In genomic region chr17:7477392-7478275, GRCh38 we compare ENCODE assay signal across 8 cellular contexts. TPM values are rescaled to one million over a fixed set of nuclear protein-coding genes. Genes with fewer than 3 reads are reported as not detected.
DNase-seq lines count a peak whose midpoint lies in the region; ATAC-seq, FAIRE-seq and TF ChIP-seq lines count a peak whose summit lies in the region.

No MANE protein-coding gene starts in this region.

- H3K9ac ChIP-seq in SK-N-MC (ENCODE audit: insufficient read length) (no peak overlapping the region), colonic mucosa (ENCODE audit: low read depth in 2 of 2, low read length in 2 of 2) (peak overlapping the region; percentile 58 to 87), HepG2 (ENCODE audit: insufficient read depth, low read depth, low read length) (peak overlapping the region; percentile 86)

- H3K36me3 Mint-ChIP-seq in stimulated activated naive CD8-positive, alpha-beta T cell treated with anti-CD3 and anti-CD28 coated beads, Interleukin-15, Interleukin-2, amounts not matched to agents 100 ng/mL and 50 ng/mL, for 24 hours (ENCODE audit: low read depth), result no peaks in the 10 kb centered on the region

- H3K27ac ChIP-seq in SK-N-MC (no peak overlapping the region), colonic mucosa (peak overlapping the region; percentile 96), HepG2 (ENCODE audit: extremely low read length, insufficient read depth, low read length) (peak overlapping the region; percentile 75)

- no peak for TF ChIP-seq RAD21 in HepG2 (CRISPR knock-in tag; IDR thresholded peaks at IDR 0.05)

- H3K4me1 ChIP-seq in colonic mucosa (peaks cover 4% of the 10 kb centered on the region), HepG2 (ENCODE audit: insufficient read depth, low read length) (peaks cover 78% of the 10 kb centered on the region)

- TF ChIP-seq EP300 in HepG2 (IDR thresholded peaks at IDR 0.05; ENCODE audit: low read depth in 2 of 2, low read length in 2 of 2) (no peak), HepG2 (CRISPR knock-in tag; IDR thresholded peaks at IDR 0.05; ENCODE audit: borderline replicate concordance) (no peak)

- H3K36me3 ChIP-seq in SK-N-MC (ENCODE audit: insufficient read depth, low read length), result no peaks in the 10 kb centered on the region
- H3K36me3 ChIP-seq in colonic mucosa, result no peaks in the 10 kb centered on the region
- no peaks in the 10 kb centered on the region for H3K36me3 ChIP-seq in HepG2 (replicated peaks in 1 of 2; ENCODE audit: control insufficient read depth in 1 of 2, insufficient read depth in 2 of 2, low read length in 2 of 2)

- DNase-seq in GM03348 (ENCODE audit: low spot score), result peak; percentile 88
- DNase-seq in SK-N-MC (ENCODE audit: low read depth, low spot score), result no peak
- DNase-seq in colonic mucosa, result peak; percentile 33
- DNase-seq in HepG2 (ENCODE audit: low spot score), result peak; percentile 31

- ATAC-seq in HepG2, result peak; percentile 26
- no peak for ATAC-seq in GM19455 (IDR thresholded peaks at IDR 0.05; ENCODE audit: unreplicated experiment)
- ATAC-seq in HG03457 (IDR thresholded peaks at IDR 0.05; ENCODE audit: unreplicated experiment), result no peak
- no peak for ATAC-seq in HG02678 (IDR thresholded peaks at IDR 0.05; ENCODE audit: unreplicated experiment)

- CTCF ChIA-PET in HepG2 (lab: Yijun Ruan, JAX; ENCODE audit: low intra/inter-chr PET ratio, low total read pairs), result no interaction called here

- no peaks in the 10 kb centered on the region for H3K9me3 Mint-ChIP-seq in stimulated activated naive CD8-positive, alpha-beta T cell treated with anti-CD3 and anti-CD28 coated beads, Interleukin-15, Interleukin-2, amounts not matched to agents 100 ng/mL and 50 ng/mL, for 24 hours

- 27% methylated on average over 18 of the region's 26 CpGs for WGBS in HepG2 (ENCODE audit: low lambda C conversion rate)

- H3K9me3 ChIP-seq in SK-N-MC (ENCODE audit: low read depth, low read length), result no peaks in the 10 kb centered on the region
- no peaks in the 10 kb centered on the region for H3K9me3 ChIP-seq in colonic mucosa
- H3K9me3 ChIP-seq in HepG2 (ENCODE audit: low read length), result no peaks in the 10 kb centered on the region

- H3K27me3 Mint-ChIP-seq in stimulated activated naive CD8-positive, alpha-beta T cell treated with anti-CD3 and anti-CD28 coated beads, Interleukin-15, Interleukin-2, amounts not matched to agents 100 ng/mL and 50 ng/mL, for 24 hours, result no peaks in the 10 kb centered on the region

- intact Hi-C loops in colonic mucosa (cut with DNase I), result no loop called here
- intact Hi-C loops in HepG2 (cut with micrococcal nuclease; ENCODE audit: unreplicated experiment), result no loop called here

- TF ChIP-seq POLR2A in HepG2 (IDR thresholded peaks at IDR 0.05; ENCODE audit: insufficient read depth in 1 of 2, low read depth in 2 of 2, low read length in 2 of 2), result peak in 1 of 2 experiments; percentile 46; a peak in 1 of 4 replicates

- H3K4me2 ChIP-seq in HepG2 (ENCODE audit: low read depth, low read length), result peak overlapping the region; percentile 85

- BruUV-seq in HepG2 (replicated peaks; lab: Mats Ljungman, UMichigan), result no TSS peak

- H3K4me3 Mint-ChIP-seq in stimulated activated naive CD8-positive, alpha-beta T cell treated with anti-CD3 and anti-CD28 coated beads, Interleukin-15, Interleukin-2, amounts not matched to agents 100 ng/mL and 50 ng/mL, for 24 hours, result peak overlapping the region; percentile 89

- no peak overlapping the region for H2AFZ ChIP-seq in HepG2 (ENCODE audit: low read length)

- POLR2A ChIA-PET in HepG2 (lab: Yijun Ruan, JAX), result interaction anchor here (0.7 to 5.3 kb wide), 6 partner anchors 8 to 79 kb away, joined by 3 to 30 read pairs (median 15); partner anchors contain the start of genes CHRNB1, POLR2A and TMEM256

- FAIRE-seq in HepG2 (lab: Jason Lieb, UNC), result no peak

- in situ Hi-C loops in HepG2 (cut with HindIII; ENCODE audit: extremely low pct_ligation_motif_present, low pct_unique_long_range_greater_than_20kb), result loop anchor here (5.0 kb wide), 1 partner anchor 40 kb away; the partner anchor contains the start of genes FGF11 and TMEM102

- peaks cover 30% of the 10 kb centered on the region for H4K20me1 ChIP-seq in HepG2 (ENCODE audit: insufficient read depth, low read length)

- H3K4me3 ChIP-seq in SK-N-MC (peak overlapping the region; percentile 93), colonic mucosa (peak overlapping the region; percentile 93), HepG2 (replicated peaks in 1 of 3; ENCODE audit: insufficient read depth in 1 of 3, low read depth in 2 of 3, low read length in 3 of 3) (peak overlapping the region; percentile 72 to 86 (median 79))

- H3K27me3 ChIP-seq in colonic mucosa, result no peaks in the 10 kb centered on the region
- no peaks in the 10 kb centered on the region; a peak in 1 of 5 replicates for H3K27me3 ChIP-seq in HepG2 (ENCODE audit: control insufficient read depth in 1 of 2, insufficient read depth in 2 of 2, low read length in 2 of 2)

- peak overlapping the region; percentile 89 for H3K27ac Mint-ChIP-seq in stimulated activated naive CD8-positive, alpha-beta T cell treated with anti-CD3 and anti-CD28 coated beads, Interleukin-15, Interleukin-2, amounts not matched to agents 100 ng/mL and 50 ng/mL, for 24 hours

- peaks cover 66% of the 10 kb centered on the region for H3K4me1 Mint-ChIP-seq in stimulated activated naive CD8-positive, alpha-beta T cell treated with anti-CD3 and anti-CD28 coated beads, Interleukin-15, Interleukin-2, amounts not matched to agents 100 ng/mL and 50 ng/mL, for 24 hours (ENCODE audit: low read depth)

- TF ChIP-seq CTCF in colonic mucosa (IDR thresholded peaks at IDR 0.05), result no peak
- TF ChIP-seq CTCF in HepG2 (CRISPR knock-in tag; IDR thresholded peaks at IDR 0.05), result no peak

- H3K79me2 ChIP-seq in HepG2 (ENCODE audit: insufficient read depth, low read length), result peaks cover 48% of the 10 kb centered on the region

RNA-seq across cellular contexts. Expression of gene ZBTB4, which starts 1.8 kb away (rescaled TPM):
- total RNA-seq in colonic mucosa (10 to 100 TPM; 12.9 to 26.7 TPM), HepG2 (2016; rRNA removed; fragmentation: Illumina TruSeq; extraction: Trizol) (3.3 and 4.3 TPM in 2 replicates)
- total RNA-seq in HepG2 (2016; cell fraction: cytosol; rRNA removed; fragmentation: Illumina TruSeq; extraction: Trizol; ENCODE audit: low read depth), result 0.40 and 0.53 TPM in 2 replicates
- total RNA-seq in HepG2 (2016; cell fraction: insoluble cytoplasmic fraction; rRNA removed; fragmentation: Illumina TruSeq; extraction: Trizol), result 3.5 and 4.2 TPM in 2 replicates
- total RNA-seq in HepG2 (2016; cell fraction: membrane; rRNA removed; fragmentation: Illumina TruSeq; extraction: Trizol), result 2.0 and 2.1 TPM in 2 replicates
- 4.9 and 5.7 TPM in 2 replicates for total RNA-seq in HepG2 (2016; cell fraction: nucleus; rRNA removed; fragmentation: Illumina TruSeq; extraction: Trizol)
- polyA plus RNA-seq in HepG2 (2011; rRNA removed), result 7.4 and 7.9 TPM in 2 replicates
- 5.5 and 5.7 TPM in 2 replicates for polyA plus RNA-seq in HepG2 (2011; cell fraction: cytosol; rRNA removed)
- polyA plus RNA-seq in HepG2 (2011; cell fraction: nucleus; rRNA removed), result 16.5 and 17.2 TPM in 2 replicates
- 7.9 and 9.5 TPM in 2 replicates for polyA plus RNA-seq in HepG2 (2012)
- 0.25 and 0.36 TPM in 2 replicates for polyA plus RNA-seq in HepG2 (2016; cell fraction: cytosol; fragmentation: Illumina TruSeq; extraction: Trizol; ENCODE audit: low read depth)
- polyA plus RNA-seq in HepG2 (2016; cell fraction: insoluble cytoplasmic fraction; fragmentation: Illumina TruSeq; extraction: Trizol; ENCODE audit: low read depth), result 4.0 and 4.5 TPM in 2 replicates
- 1.1 and 1.4 TPM in 2 replicates for polyA plus RNA-seq in HepG2 (2016; cell fraction: membrane; fragmentation: Illumina TruSeq; extraction: Trizol; ENCODE audit: low read depth)
- polyA plus RNA-seq in HepG2 (2016; cell fraction: nucleus; fragmentation: Illumina TruSeq; extraction: Trizol; ENCODE audit: insufficient read depth, low read depth), result 10.4 and 11.2 TPM in 2 replicates
- 19.5 and 24.6 TPM in 2 replicates for polyA minus RNA-seq in HepG2 (2011; rRNA and poly(A)+ RNA removed; ENCODE audit: low replicate concordance)
- 6.2 and 7.2 TPM in 2 replicates for polyA minus RNA-seq in HepG2 (2011; cell fraction: cytosol; rRNA and poly(A)+ RNA removed)
- 12.5 and 14.9 TPM in 2 replicates for polyA minus RNA-seq in HepG2 (2011; cell fraction: nucleus; rRNA and poly(A)+ RNA removed)

RNA-seq across cellular contexts. Expression of gene SLC35G6, which starts 3.6 kb away (rescaled TPM):
- total RNA-seq in colonic mucosa (not detected), HepG2 (2016; rRNA removed; fragmentation: Illumina TruSeq; extraction: Trizol) (0.07 TPM in 1 of 2 replicates, not detected in the other)
- total RNA-seq in HepG2 (2016; cell fraction: cytosol; rRNA removed; fragmentation: Illumina TruSeq; extraction: Trizol; ENCODE audit: low read depth), result not detected in 2 replicates
- total RNA-seq in HepG2 (2016; cell fraction: insoluble cytoplasmic fraction; rRNA removed; fragmentation: Illumina TruSeq; extraction: Trizol), result not detected in 2 replicates
- not detected in 2 replicates for total RNA-seq in HepG2 (2016; cell fraction: membrane; rRNA removed; fragmentation: Illumina TruSeq; extraction: Trizol)
- total RNA-seq in HepG2 (2016; cell fraction: nucleus; rRNA removed; fragmentation: Illumina TruSeq; extraction: Trizol), result not detected in 2 replicates
- polyA plus RNA-seq in HepG2 (2011; rRNA removed), result 0.04 TPM in 1 of 2 replicates, not detected in the other
- polyA plus RNA-seq in HepG2 (2011; cell fraction: cytosol; rRNA removed), result not detected in 2 replicates
- not detected in 2 replicates for polyA plus RNA-seq in HepG2 (2011; cell fraction: nucleus; rRNA removed)
- 0.09 and 0.16 TPM in 2 replicates for polyA plus RNA-seq in HepG2 (2012)
- not detected in 2 replicates for polyA plus RNA-seq in HepG2 (2016; cell fraction: cytosol; fragmentation: Illumina TruSeq; extraction: Trizol; ENCODE audit: low read depth)
- not detected in 2 replicates for polyA plus RNA-seq in HepG2 (2016; cell fraction: insoluble cytoplasmic fraction; fragmentation: Illumina TruSeq; extraction: Trizol; ENCODE audit: low read depth)
- polyA plus RNA-seq in HepG2 (2016; cell fraction: membrane; fragmentation: Illumina TruSeq; extraction: Trizol; ENCODE audit: low read depth), result not detected in 2 replicates
- not detected in 2 replicates for polyA plus RNA-seq in HepG2 (2016; cell fraction: nucleus; fragmentation: Illumina TruSeq; extraction: Trizol; ENCODE audit: insufficient read depth, low read depth)
- polyA minus RNA-seq in HepG2 (2011; rRNA and poly(A)+ RNA removed; ENCODE audit: low replicate concordance), result not detected in 2 replicates
- polyA minus RNA-seq in HepG2 (2011; cell fraction: cytosol; rRNA and poly(A)+ RNA removed), result not detected in 2 replicates
- not detected in 2 replicates for polyA minus RNA-seq in HepG2 (2011; cell fraction: nucleus; rRNA and poly(A)+ RNA removed)

RNA-seq across cellular contexts. Expression of gene POLR2A, which starts 6.5 kb away (rescaled TPM):
- total RNA-seq in colonic mucosa (100 to 1,000 TPM in 1 of 2 donors, 10 to 100 TPM in 1; 73.5 to 137 TPM), HepG2 (2016; rRNA removed; fragmentation: Illumina TruSeq; extraction: Trizol) (17.8 and 63.2 TPM in 2 replicates)
- total RNA-seq in HepG2 (2016; cell fraction: cytosol; rRNA removed; fragmentation: Illumina TruSeq; extraction: Trizol; ENCODE audit: low read depth), result 31.8 and 37.1 TPM in 2 replicates
- 16.0 and 50.4 TPM in 2 replicates for total RNA-seq in HepG2 (2016; cell fraction: insoluble cytoplasmic fraction; rRNA removed; fragmentation: Illumina TruSeq; extraction: Trizol)
- total RNA-seq in HepG2 (2016; cell fraction: membrane; rRNA removed; fragmentation: Illumina TruSeq; extraction: Trizol), result 16.5 and 17.5 TPM in 2 replicates
- total RNA-seq in HepG2 (2016; cell fraction: nucleus; rRNA removed; fragmentation: Illumina TruSeq; extraction: Trizol), result 46.2 and 49.6 TPM in 2 replicates
- 17.2 and 18.3 TPM in 2 replicates for polyA plus RNA-seq in HepG2 (2011; rRNA removed)
- polyA plus RNA-seq in HepG2 (2011; cell fraction: cytosol; rRNA removed), result 4.8 and 6.3 TPM in 2 replicates
- polyA plus RNA-seq in HepG2 (2011; cell fraction: nucleus; rRNA removed), result 85.5 and 109 TPM in 2 replicates
- polyA plus RNA-seq in HepG2 (2012), result 43.9 and 44.8 TPM in 2 replicates
- 1.2 and 1.6 TPM in 2 replicates for polyA plus RNA-seq in HepG2 (2016; cell fraction: cytosol; fragmentation: Illumina TruSeq; extraction: Trizol; ENCODE audit: low read depth)
- 25.1 and 41.6 TPM in 2 replicates for polyA plus RNA-seq in HepG2 (2016; cell fraction: insoluble cytoplasmic fraction; fragmentation: Illumina TruSeq; extraction: Trizol; ENCODE audit: low read depth)
- polyA plus RNA-seq in HepG2 (2016; cell fraction: membrane; fragmentation: Illumina TruSeq; extraction: Trizol; ENCODE audit: low read depth), result 2.8 and 4.1 TPM in 2 replicates
- 62.8 and 68.8 TPM in 2 replicates for polyA plus RNA-seq in HepG2 (2016; cell fraction: nucleus; fragmentation: Illumina TruSeq; extraction: Trizol; ENCODE audit: insufficient read depth, low read depth)
- polyA minus RNA-seq in HepG2 (2011; rRNA and poly(A)+ RNA removed; ENCODE audit: low replicate concordance), result 200 and 209 TPM in 2 replicates
- polyA minus RNA-seq in HepG2 (2011; cell fraction: cytosol; rRNA and poly(A)+ RNA removed), result 71.5 and 80.7 TPM in 2 replicates
- 159 and 190 TPM in 2 replicates for polyA minus RNA-seq in HepG2 (2011; cell fraction: nucleus; rRNA and poly(A)+ RNA removed)

RNA-seq across cellular contexts. Expression of gene CHRNB1, which starts 32.8 kb away (rescaled TPM):
- 1 to 10 TPM; 4.3 to 6.1 TPM for total RNA-seq in colonic mucosa
- 3.6 and 5.4 TPM in 2 replicates for total RNA-seq in HepG2 (2016; rRNA removed; fragmentation: Illumina TruSeq; extraction: Trizol)
- total RNA-seq in HepG2 (2016; cell fraction: cytosol; rRNA removed; fragmentation: Illumina TruSeq; extraction: Trizol; ENCODE audit: low read depth), result 2.0 and 3.3 TPM in 2 replicates
- total RNA-seq in HepG2 (2016; cell fraction: insoluble cytoplasmic fraction; rRNA removed; fragmentation: Illumina TruSeq; extraction: Trizol), result 3.8 and 6.3 TPM in 2 replicates
- total RNA-seq in HepG2 (2016; cell fraction: membrane; rRNA removed; fragmentation: Illumina TruSeq; extraction: Trizol), result 5.4 and 5.7 TPM in 2 replicates
- 4.3 and 6.2 TPM in 2 replicates for total RNA-seq in HepG2 (2016; cell fraction: nucleus; rRNA removed; fragmentation: Illumina TruSeq; extraction: Trizol)
- 33.7 and 39.6 TPM in 2 replicates for polyA plus RNA-seq in HepG2 (2011; rRNA removed)
- polyA plus RNA-seq in HepG2 (2011; cell fraction: cytosol; rRNA removed), result 31.4 and 33.2 TPM in 2 replicates
- 39.4 and 43.0 TPM in 2 replicates for polyA plus RNA-seq in HepG2 (2011; cell fraction: nucleus; rRNA removed)
- polyA plus RNA-seq in HepG2 (2012), result 19.3 and 22.8 TPM in 2 replicates
- polyA plus RNA-seq in HepG2 (2016; cell fraction: cytosol; fragmentation: Illumina TruSeq; extraction: Trizol; ENCODE audit: low read depth), result 4.4 and 6.0 TPM in 2 replicates
- 10.0 and 13.6 TPM in 2 replicates for polyA plus RNA-seq in HepG2 (2016; cell fraction: insoluble cytoplasmic fraction; fragmentation: Illumina TruSeq; extraction: Trizol; ENCODE audit: low read depth)
- polyA plus RNA-seq in HepG2 (2016; cell fraction: membrane; fragmentation: Illumina TruSeq; extraction: Trizol; ENCODE audit: low read depth), result 9.9 and 11.0 TPM in 2 replicates
- polyA plus RNA-seq in HepG2 (2016; cell fraction: nucleus; fragmentation: Illumina TruSeq; extraction: Trizol; ENCODE audit: insufficient read depth, low read depth), result 23.1 and 25.7 TPM in 2 replicates
- polyA minus RNA-seq in HepG2 (2011; rRNA and poly(A)+ RNA removed; ENCODE audit: low replicate concordance), result 2.6 and 35.4 TPM in 2 replicates
- polyA minus RNA-seq in HepG2 (2011; cell fraction: cytosol; rRNA and poly(A)+ RNA removed), result 6.4 and 7.2 TPM in 2 replicates
- 9.0 and 9.9 TPM in 2 replicates for polyA minus RNA-seq in HepG2 (2011; cell fraction: nucleus; rRNA and poly(A)+ RNA removed)

RNA-seq across cellular contexts. Expression of gene FGF11, which starts 38.3 kb away (rescaled TPM):
- total RNA-seq in colonic mucosa (1 to 10 TPM; 1.2 to 1.6 TPM), HepG2 (2016; rRNA removed; fragmentation: Illumina TruSeq; extraction: Trizol) (0.20 and 0.55 TPM in 2 replicates)
- total RNA-seq in HepG2 (2016; cell fraction: cytosol; rRNA removed; fragmentation: Illumina TruSeq; extraction: Trizol; ENCODE audit: low read depth), result 0.35 and 0.40 TPM in 2 replicates
- 0.22 and 0.37 TPM in 2 replicates for total RNA-seq in HepG2 (2016; cell fraction: insoluble cytoplasmic fraction; rRNA removed; fragmentation: Illumina TruSeq; extraction: Trizol)
- total RNA-seq in HepG2 (2016; cell fraction: membrane; rRNA removed; fragmentation: Illumina TruSeq; extraction: Trizol), result 0.52 and 0.77 TPM in 2 replicates
- 0.13 and 0.53 TPM in 2 replicates for total RNA-seq in HepG2 (2016; cell fraction: nucleus; rRNA removed; fragmentation: Illumina TruSeq; extraction: Trizol)
- 7.0 and 7.6 TPM in 2 replicates for polyA plus RNA-seq in HepG2 (2011; rRNA removed)
- 4.4 and 5.5 TPM in 2 replicates for polyA plus RNA-seq in HepG2 (2011; cell fraction: cytosol; rRNA removed)
- polyA plus RNA-seq in HepG2 (2011; cell fraction: nucleus; rRNA removed), result 11.9 and 12.6 TPM in 2 replicates
- 4.0 and 6.3 TPM in 2 replicates for polyA plus RNA-seq in HepG2 (2012)
- polyA plus RNA-seq in HepG2 (2016; cell fraction: cytosol; fragmentation: Illumina TruSeq; extraction: Trizol; ENCODE audit: low read depth), result 0.61 and 0.87 TPM in 2 replicates
- 0.62 and 1.0 TPM in 2 replicates for polyA plus RNA-seq in HepG2 (2016; cell fraction: insoluble cytoplasmic fraction; fragmentation: Illumina TruSeq; extraction: Trizol; ENCODE audit: low read depth)
- polyA plus RNA-seq in HepG2 (2016; cell fraction: membrane; fragmentation: Illumina TruSeq; extraction: Trizol; ENCODE audit: low read depth), result 1.2 TPM in 2 replicates
- polyA plus RNA-seq in HepG2 (2016; cell fraction: nucleus; fragmentation: Illumina TruSeq; extraction: Trizol; ENCODE audit: insufficient read depth, low read depth), result 1.1 and 1.6 TPM in 2 replicates
- polyA minus RNA-seq in HepG2 (2011; rRNA and poly(A)+ RNA removed; ENCODE audit: low replicate concordance), result 3.3 and 7.7 TPM in 2 replicates
- polyA minus RNA-seq in HepG2 (2011; cell fraction: cytosol; rRNA and poly(A)+ RNA removed), result 2.0 and 2.3 TPM in 2 replicates
- polyA minus RNA-seq in HepG2 (2011; cell fraction: nucleus; rRNA and poly(A)+ RNA removed), result 1.1 and 1.2 TPM in 2 replicates
